ENCODE assay signal across 23 cellular contexts in genomic region chr22:48897959-48898358, GRCh38.
"Had no signal": no experiment of that assay in that cellular context is flagged by ENCODE, and none has a peak within 500 bp of the region (broad histone marks: within the 10 kb centered on the region; RNA-seq: fewer than 3 reads in every experiment).

No MANE protein-coding gene starts in this region.

- H3K36me3 Mint-ChIP-seq: activated naive CD4-positive, alpha-beta T cell treated with anti-CD3 and anti-CD28 coated beads, Interleukin-2, amount 10 ng/mL, durations not matched to agents 7 days and 5 days; immature natural killer cell; natural killer cell treated with Interleukin-12 subunit alpha and Interleukin-12 subunit beta and Interleukin-15 and Interleukin-18, amount 100 ng/mL, for 72 hours; type B pancreatic cell had no signal

- H3K4me1 ChIP-seq: left ventricle myocardium inferior, parathyroid adenoma had no signal

- DNase-seq: activated B cell treated with CpG ODN at 0.5 μM for 24 hours; activated CD4-positive, alpha-beta T cell treated with anti-CD3 and anti-CD28 coated beads for 48 hours; activated CD8-positive, alpha-beta T cell treated with anti-CD3 and anti-CD28 coated beads, Interleukin-2, amount 10 ng/mL, durations not matched to agents 7 days and 5 days; activated T-cell treated with anti-CD3 and anti-CD28 coated beads, Interleukin-2, amount 50 U/mL, for 48 hours; amygdala; effector CD4-positive, alpha-beta T cell; foreskin melanocyte; glutamatergic neuron; immature natural killer cell; kidney glomerular epithelial cell; left ventricle myocardium inferior; midbrain; stimulated activated CD4-positive, alpha-beta T cell treated with anti-CD3 and anti-CD28 coated beads, Interleukin-4, amount 100 ng/mL, for 24 hours; stimulated activated naive CD4-positive, alpha-beta T cell treated with Interleukin-2 at 50 U/mL for 16 hours; T1000 had no signal

- H3K27ac ChIP-seq: hepatocyte, left ventricle myocardium inferior, parathyroid adenoma, thoracic aorta had no signal

- H3K27me3 Mint-ChIP-seq: activated B cell treated with CpG ODN at 0.5 μM for 24 hours; activated naive CD4-positive, alpha-beta T cell treated with anti-CD3 and anti-CD28 coated beads, Interleukin-2, amount 10 ng/mL, durations not matched to agents 7 days and 5 days had no signal

- H3K9me3 ChIP-seq: left ventricle myocardium inferior, thoracic aorta had no signal

- H3K27ac Mint-ChIP-seq: activated B cell treated with CpG ODN at 0.5 μM for 24 hours; activated CD8-positive, alpha-beta T cell treated with anti-CD3 and anti-CD28 coated beads, Interleukin-2, amount 10 ng/mL, durations not matched to agents 7 days and 5 days; activated naive CD4-positive, alpha-beta T cell treated with anti-CD3 and anti-CD28 coated beads, Interleukin-2, amount 10 ng/mL, durations not matched to agents 7 days and 5 days; dendritic cell treated with granulocyte-macrophage colony-stimulating factor and Interleukin-4, amounts not matched to agents 40 ng/mL and 50 ng/mL, for 4 days; immature natural killer cell; natural killer cell treated with Interleukin-12 subunit alpha and Interleukin-12 subunit beta and Interleukin-15 and Interleukin-18, amount 100 ng/mL, for 72 hours; T-helper 1 cell treated with Interleukin-12 subunit alpha and Interleukin-12 subunit beta and Interleukin-4 antibody, amounts not matched to agents 30 μg/mL and 1 μg/mL, for 36 hours; type B pancreatic cell had no signal

- H3K4me1 Mint-ChIP-seq: activated B cell treated with CpG ODN at 0.5 μM for 24 hours; activated naive CD4-positive, alpha-beta T cell treated with anti-CD3 and anti-CD28 coated beads, Interleukin-2, amount 10 ng/mL, durations not matched to agents 7 days and 5 days; immature natural killer cell had no signal

- ATAC-seq: activated CD8-positive, alpha-beta T cell treated with anti-CD3 and anti-CD28 coated beads, Interleukin-2, amount 10 ng/mL, durations not matched to agents 7 days and 5 days had no signal

- H3K9me3 Mint-ChIP-seq: activated B cell treated with CpG ODN at 0.5 μM for 24 hours; activated naive CD4-positive, alpha-beta T cell treated with anti-CD3 and anti-CD28 coated beads, Interleukin-2, amount 10 ng/mL, durations not matched to agents 7 days and 5 days; dendritic cell treated with granulocyte-macrophage colony-stimulating factor and Interleukin-4, amounts not matched to agents 40 ng/mL and 50 ng/mL, for 4 days; immature natural killer cell; natural killer cell treated with Interleukin-12 subunit alpha and Interleukin-12 subunit beta and Interleukin-15 and Interleukin-18, amount 100 ng/mL, for 72 hours; T-helper 1 cell treated with Interleukin-12 subunit alpha and Interleukin-12 subunit beta and Interleukin-4 antibody, amounts not matched to agents 30 μg/mL and 1 μg/mL, for 36 hours; type B pancreatic cell had no signal

- H3K4me3 Mint-ChIP-seq: activated B cell treated with CpG ODN at 0.5 μM for 24 hours; activated CD8-positive, alpha-beta T cell treated with anti-CD3 and anti-CD28 coated beads, Interleukin-2, amount 10 ng/mL, durations not matched to agents 7 days and 5 days; activated naive CD4-positive, alpha-beta T cell treated with anti-CD3 and anti-CD28 coated beads, Interleukin-2, amount 10 ng/mL, durations not matched to agents 7 days and 5 days; dendritic cell treated with granulocyte-macrophage colony-stimulating factor and Interleukin-4, amounts not matched to agents 40 ng/mL and 50 ng/mL, for 4 days; immature natural killer cell; natural killer cell treated with Interleukin-12 subunit alpha and Interleukin-12 subunit beta and Interleukin-15 and Interleukin-18, amount 100 ng/mL, for 72 hours; T-helper 1 cell treated with Interleukin-12 subunit alpha and Interleukin-12 subunit beta and Interleukin-4 antibody, amounts not matched to agents 30 μg/mL and 1 μg/mL, for 36 hours; type B pancreatic cell had no signal

- H3K4me3 ChIP-seq: hepatocyte, left ventricle myocardium inferior, thoracic aorta had no signal

- H3K27me3 ChIP-seq: hepatocyte had no signal

- H3K36me3 ChIP-seq: left ventricle myocardium inferior, thoracic aorta had no signal
